ENCODE assay signal across 8 cellular contexts in the genomic region with DNA sequence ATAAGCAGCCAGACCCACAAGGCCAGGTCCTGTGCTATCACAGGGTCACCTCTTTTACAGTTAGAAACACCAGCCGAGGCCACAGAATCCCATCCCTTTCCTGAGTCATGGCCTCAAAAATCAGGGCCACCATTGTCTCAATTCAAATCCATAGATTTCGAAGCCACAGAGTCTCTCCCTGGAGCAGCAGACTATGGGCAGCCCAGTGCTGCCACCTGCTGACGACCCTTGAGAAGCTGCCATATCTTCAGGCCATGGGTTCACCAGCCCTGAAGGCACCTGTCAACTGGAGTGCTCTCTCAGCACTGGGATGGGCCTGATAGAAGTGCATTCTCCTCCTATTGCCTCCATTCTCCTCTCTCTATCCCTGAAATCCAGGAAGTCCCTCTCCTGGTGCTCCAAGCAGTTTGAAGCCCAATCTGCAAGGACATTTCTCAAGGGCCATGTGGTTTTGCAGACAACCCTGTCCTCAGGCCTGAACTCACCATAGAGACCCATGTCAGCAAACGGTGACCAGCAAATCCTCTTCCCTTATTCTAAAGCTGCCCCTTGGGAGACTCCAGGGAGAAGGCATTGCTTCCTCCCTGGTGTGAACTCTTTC. TPM values are rescaled to one million over a fixed set of nuclear protein-coding genes. Genes with fewer than 3 reads are reported as not detected.
A peak's percentile ranks its signal among the peaks of the same experiment; 100 is the strongest.
DNase-seq lines count a peak whose midpoint lies in the region; ATAC-seq and TF ChIP-seq lines count a peak whose summit lies in the region.

No MANE protein-coding gene starts in this region.

- DNase-seq in DND-41 (peak; percentile 74), Kasumi-1 (lab: John Stamatoyannopoulos, UW) (peak; percentile 54 to 73), SHP77 treated with DMSO at 0.1 percent for 48 hours (lab: John Stamatoyannopoulos, UW) (peak; percentile 22), glomerular endothelial cell (ENCODE audit: extremely low read depth, low read depth, low spot score) (peak; percentile 42), pons (ENCODE audit: low spot score) (peak; percentile 70), upper lobe of left lung (peak in 1 of 2 donors; percentile 74)
- peak; percentile 13 to 45 (median 24) for DNase-seq in activated naive CD4-positive, alpha-beta T cell (lab: John Stamatoyannopoulos, UW)

- H3K4me1 ChIP-seq in DND-41 (ENCODE audit: insufficient read depth, low read length) = no peaks in the 10 kb centered on the region
- H3K4me1 ChIP-seq in upper lobe of left lung = peaks cover 0 to 20% (median 0%) of the 10 kb centered on the region in 4 donors

- TF ChIP-seq EP300 in upper lobe of left lung (IDR thresholded peaks at IDR 0.05) = no peak

- H3K27me3 ChIP-seq in DND-41 (ENCODE audit: insufficient read depth, low read length, poor library complexity) = no peaks in the 10 kb centered on the region
- H3K27me3 ChIP-seq in upper lobe of left lung = no peaks in the 10 kb centered on the region

- H3K4me2 ChIP-seq in DND-41 (ENCODE audit: insufficient read depth, low read length) = no peak overlapping the region

- H3K27ac ChIP-seq in DND-41 (ENCODE audit: low read length) (no peak overlapping the region), upper lobe of left lung (no peak overlapping the region)

- H3K36me3 ChIP-seq in DND-41 (ENCODE audit: insufficient read depth, low read length) (peaks cover 4% of the 10 kb centered on the region; the same call in 1 of the 2 replicates), upper lobe of left lung (peaks cover 0 to 20% (median 12%) of the 10 kb centered on the region in 4 donors)

- no peak for TF ChIP-seq POLR2A in upper lobe of left lung (IDR thresholded peaks at IDR 0.05)

- ATAC-seq in DND-41 (ENCODE audit: insufficient read depth, low read depth) (peak; percentile 92), upper lobe of left lung (ENCODE audit: low FRiP score in 2 of 2) (peak; percentile 79 to 81), HG02884 (IDR thresholded peaks at IDR 0.05; ENCODE audit: unreplicated experiment) (no peak)

- H3K9me3 ChIP-seq in DND-41 (ENCODE audit: insufficient read depth, low read length, severe bottlenecking) = no peaks in the 10 kb centered on the region
- no peaks in the 10 kb centered on the region for H3K9me3 ChIP-seq in upper lobe of left lung

- whole genome bisulfite sequencing in upper lobe of left lung, 2 donors = 26 to 30% methylated on average over 3 to 4 of the region's 4 CpGs

- H3K79me2 ChIP-seq in DND-41 (ENCODE audit: insufficient read depth, low read length) = no peaks in the 10 kb centered on the region

- no peaks in the 10 kb centered on the region for H4K20me1 ChIP-seq in DND-41 (ENCODE audit: insufficient read depth, low read length)

- H3K9ac ChIP-seq in DND-41 (ENCODE audit: low read depth, low read length) = no peak overlapping the region

- H3K4me3 ChIP-seq in DND-41 (ENCODE audit: low read depth in 1 of 2, low read length in 2 of 2) (no peak overlapping the region), upper lobe of left lung (no peak overlapping the region)

- H2AFZ ChIP-seq in DND-41 (ENCODE audit: low read depth, low read length) = no peak overlapping the region

- TF ChIP-seq CTCF in DND-41 (IDR thresholded peaks at IDR 0.05; ENCODE audit: borderline replicate concordance, extremely low read depth, low read length, poor library complexity, severe bottlenecking) (peak; percentile 90), upper lobe of left lung (IDR thresholded peaks at IDR 0.05) (peak; percentile 44 to 82 (median 75))

RNA-seq across cellular contexts. Expression of a gene that starts 39.6 kb away (rescaled TPM):
- total RNA-seq in glomerular endothelial cell = not detected in 2 replicates
- not detected for total RNA-seq in upper lobe of left lung

RNA-seq across cellular contexts. Expression of a gene that starts 52.3 kb away (rescaled TPM):
- 14.5 and 17.1 TPM in 2 replicates for total RNA-seq in glomerular endothelial cell
- total RNA-seq in upper lobe of left lung = 10 to 100 TPM in 3 of 6 donors, 1 to 10 TPM in 3; 6.3 to 19.5 (median 11.0) TPM
